ENCODE assay signal across 23 cellular contexts in the genomic region with DNA sequence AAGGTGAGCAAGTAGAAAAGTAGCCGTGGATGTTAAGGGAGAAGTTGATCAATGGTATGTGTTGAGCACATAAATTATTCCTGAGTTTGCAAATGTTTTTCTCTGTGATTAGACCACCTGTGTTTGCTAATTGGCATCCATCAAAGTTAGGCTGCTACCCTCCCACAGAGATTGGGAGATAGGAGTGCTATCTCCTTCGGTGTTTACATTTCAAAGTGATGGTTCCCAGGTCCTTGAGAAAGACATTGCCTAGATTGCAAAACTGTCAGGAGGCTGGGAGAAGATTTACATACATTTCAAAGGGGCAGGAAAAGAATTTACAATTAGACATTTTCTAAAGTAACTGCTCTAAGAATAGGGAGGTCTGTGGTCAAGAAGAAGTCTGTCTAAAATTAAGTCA. TPM values are rescaled to one million over a fixed set of nuclear protein-coding genes. Genes with fewer than 3 reads are reported as not detected.
DNase-seq lines count a peak whose midpoint lies in the region; ATAC-seq, FAIRE-seq and TF ChIP-seq lines count a peak whose summit lies in the region.
"Had no signal": no experiment of that assay in that cellular context is flagged by ENCODE, and none has a peak within 500 bp of the region (broad histone marks: within the 10 kb centered on the region; RNA-seq: fewer than 3 reads in every experiment).

No MANE protein-coding gene starts in this region.

- H3K36me3 ChIP-seq in liver (ENCODE audit: control insufficient read depth in 4 of 4, insufficient read depth in 3 of 4, low read depth in 1 of 4, low read length in 3 of 4) (no peaks in the 10 kb centered on the region), HepG2 (replicated peaks in 1 of 2; ENCODE audit: control insufficient read depth in 1 of 2, insufficient read depth in 2 of 2, low read length in 2 of 2) (no peaks in the 10 kb centered on the region)
- H3K36me3 ChIP-seq: MG63 had no signal

- CTCF ChIA-PET in HepG2 (lab: Yijun Ruan, JAX; ENCODE audit: low intra/inter-chr PET ratio, low total read pairs): no interaction called here

- FAIRE-seq in HepG2 (lab: Jason Lieb, UNC): no peak
- FAIRE-seq: GM12878 had no signal

- H3K9me3 ChIP-seq in liver (ENCODE audit: control insufficient read depth in 4 of 4, low read length in 3 of 4) (no peaks in the 10 kb centered on the region), HepG2 (ENCODE audit: low read length) (0 out of 2 replicates have a peak, but pooled peaks cover 4% of the 10 kb centered on the region)
- H3K9me3 ChIP-seq: MG63 had no signal

- H3K4me3 ChIP-seq in liver (ENCODE audit: low read depth in 1 of 3, low read length in 3 of 3) (no peak overlapping the region), HepG2 (replicated peaks in 1 of 3; ENCODE audit: insufficient read depth in 1 of 3, low read depth in 2 of 3, low read length in 3 of 3) (no peak overlapping the region)
- H3K4me3 ChIP-seq: GM12878, MG63 had no signal

- H3K27me3 ChIP-seq in liver (ENCODE audit: control insufficient read depth in 4 of 4, insufficient read depth in 4 of 4, low read length in 3 of 4) (no peaks in the 10 kb centered on the region), HepG2 (ENCODE audit: control insufficient read depth in 1 of 2, insufficient read depth in 2 of 2, low read length in 2 of 2) (no peaks in the 10 kb centered on the region)
- H3K27me3 ChIP-seq: MG63 had no signal

- no peak overlapping the region for H3K4me2 ChIP-seq in HepG2 (ENCODE audit: low read depth, low read length)
- H3K4me2 ChIP-seq: KMS-11 had no signal

- in situ Hi-C loops in HepG2 (cut with HindIII; ENCODE audit: extremely low pct_ligation_motif_present, low pct_unique_long_range_greater_than_20kb): no loop called here

- no peak overlapping the region for H2AFZ ChIP-seq in HepG2 (ENCODE audit: low read length)

- POLR2A ChIA-PET in HepG2 (lab: Yijun Ruan, JAX): no interaction called here

- intact Hi-C loops in HepG2 (cut with micrococcal nuclease; ENCODE audit: unreplicated experiment): no loop called here

- TF ChIP-seq RAD21 in liver (IDR thresholded peaks at IDR 0.05) (no peak), HepG2 (CRISPR knock-in tag; IDR thresholded peaks at IDR 0.05) (no peak)

- no peak overlapping the region for H3K9ac ChIP-seq in liver (ENCODE audit: low read depth in 1 of 2, low read length in 2 of 2)
- no peak overlapping the region for H3K9ac ChIP-seq in HepG2 (ENCODE audit: insufficient read depth, low read depth, low read length)
- H3K9ac ChIP-seq: KMS-11 had no signal

- DNase-seq in HepG2 (ENCODE audit: low spot score) (no peak), amniotic epithelial cell (ENCODE audit: low read depth) (peak; percentile 66), iris pigment epithelial cell (ENCODE audit: low read depth) (peak; percentile 0), SW 1271 (lab: John Stamatoyannopoulos, UW) (no peak), NCI-H510A treated with DMSO at 0.1 percent for 48 hours (lab: John Stamatoyannopoulos, UW) (no peak)
- no peak for DNase-seq in activated naive CD4-positive, alpha-beta T cell (lab: John Stamatoyannopoulos, UW)
- DNase-seq: 8988T, COR-L47, DMS153, GOT3, MG63, NCI-H1092, NCI-H1436 treated with DMSO at 0.1 percent for 48 hours, NCI-H524, NCI-H82, SHP77 had no signal

- TF ChIP-seq CTCF in liver (IDR thresholded peaks at IDR 0.05; ENCODE audit: low read depth, low read length, missing input control) (no peak), HepG2 (CRISPR knock-in tag; IDR thresholded peaks at IDR 0.05) (no peak)

- H3K27ac ChIP-seq in liver (ENCODE audit: low read depth in 1 of 2, low read length in 2 of 2) (peak overlapping the region in 1 of 2 donors; percentile 28), HepG2 (ENCODE audit: extremely low read length, insufficient read depth, low read length) (no peak overlapping the region)
- H3K27ac ChIP-seq: KMS-11 had no signal

- BruUV-seq in HepG2 (replicated peaks; lab: Mats Ljungman, UMichigan): no TSS peak

- 17% methylated on average over 2 of the region's 2 CpGs for WGBS in liver
- 0% methylated on average over 2 of the region's 2 CpGs for WGBS in HepG2 (ENCODE audit: low lambda C conversion rate)

- TF ChIP-seq POLR2A in HepG2 (IDR thresholded peaks at IDR 0.05; ENCODE audit: insufficient read depth in 1 of 2, low read depth in 2 of 2, low read length in 2 of 2): no peak

- H3K79me2 ChIP-seq in HepG2 (ENCODE audit: insufficient read depth, low read length): no peaks in the 10 kb centered on the region

- H4K20me1 ChIP-seq in HepG2 (ENCODE audit: insufficient read depth, low read length): no peaks in the 10 kb centered on the region

- H3K4me1 ChIP-seq in liver (ENCODE audit: control insufficient read depth in 4 of 4, insufficient read depth in 4 of 4, low read length in 3 of 4): peaks cover 3 to 6% (median 3%) of the 10 kb centered on the region in 4 donors
- peaks cover 9% of the 10 kb centered on the region; the same call in 1 of the 2 replicates for H3K4me1 ChIP-seq in HepG2 (ENCODE audit: insufficient read depth, low read length)

- TF ChIP-seq EP300 in HepG2 (IDR thresholded peaks at IDR 0.05; ENCODE audit: low read depth in 2 of 2, low read length in 2 of 2) (no peak), HepG2 (CRISPR knock-in tag; IDR thresholded peaks at IDR 0.05; ENCODE audit: borderline replicate concordance) (no peak)

- ATAC-seq in HepG2 (no peak), GM18870 (IDR thresholded peaks at IDR 0.05; ENCODE audit: unreplicated experiment) (no peak)
- ATAC-seq: GM12878 had no signal

TF ChIP-seq in liver, 16 proteins besides CTCF, POLR2A, EP300 and RAD21:
- TF ChIP-seq HNF4G (IDR thresholded peaks at IDR 0.05): no peak
- TF ChIP-seq FOXA2 (IDR thresholded peaks at IDR 0.05): peak; percentile 13
- TF ChIP-seq YY1 (IDR thresholded peaks at IDR 0.05): no peak
- TF ChIP-seq, protein P1, sequence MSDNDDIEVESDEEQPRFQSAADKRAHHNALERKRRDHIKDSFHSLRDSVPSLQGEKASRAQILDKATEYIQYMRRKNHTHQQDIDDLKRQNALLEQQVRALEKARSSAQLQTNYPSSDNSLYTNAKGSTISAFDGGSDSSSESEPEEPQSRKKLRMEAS (IDR thresholded peaks at IDR 0.05): no peak
- TF ChIP-seq, protein P2, sequence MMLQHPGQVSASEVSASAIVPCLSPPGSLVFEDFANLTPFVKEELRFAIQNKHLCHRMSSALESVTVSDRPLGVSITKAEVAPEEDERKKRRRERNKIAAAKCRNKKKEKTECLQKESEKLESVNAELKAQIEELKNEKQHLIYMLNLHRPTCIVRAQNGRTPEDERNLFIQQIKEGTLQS (IDR thresholded peaks at IDR 0.05): no peak

TF ChIP-seq in HepG2, 621 proteins besides CTCF, POLR2A, EP300 and RAD21:
- TF ChIP-seq ZNF225 (CRISPR knock-in tag; IDR thresholded peaks at IDR 0.05) (no peak), SP140L (CRISPR knock-in tag; IDR thresholded peaks at IDR 0.05; ENCODE audit: borderline replicate concordance) (no peak), ZNF296 (CRISPR knock-in tag; conservative IDR thresholded peaks at IDR 0.05) (no peak), RAD51 (IDR thresholded peaks at IDR 0.05; ENCODE audit: borderline replicate concordance) (no peak), ZNF547 (CRISPR knock-in tag; IDR thresholded peaks at IDR 0.05) (no peak), NBN (conservative IDR thresholded peaks at IDR 0.05) (no peak)

RNA-seq across cellular contexts. Expression of a gene that starts 54.3 kb away (rescaled TPM):
- total RNA-seq in liver: under 1 TPM in 1 of 2 donors, not detected in 1; 0.09 TPM
- polyA plus RNA-seq in liver: under 1 TPM in 1 of 2 donors, not detected in 1; 0.06 TPM
- not detected in 2 replicates for total RNA-seq in HepG2 (2016; rRNA removed; fragmentation: Illumina TruSeq; extraction: Trizol)
- total RNA-seq in HepG2 (2016; cell fraction: cytosol; rRNA removed; fragmentation: Illumina TruSeq; extraction: Trizol; ENCODE audit: low read depth): not detected in 2 replicates
- total RNA-seq in HepG2 (2016; cell fraction: insoluble cytoplasmic fraction; rRNA removed; fragmentation: Illumina TruSeq; extraction: Trizol): not detected in 2 replicates
- total RNA-seq in HepG2 (2016; cell fraction: membrane; rRNA removed; fragmentation: Illumina TruSeq; extraction: Trizol): not detected in 2 replicates
- not detected in 2 replicates for total RNA-seq in HepG2 (2016; cell fraction: nucleus; rRNA removed; fragmentation: Illumina TruSeq; extraction: Trizol)
- not detected in 2 replicates for polyA plus RNA-seq in HepG2 (2011; rRNA removed)
- not detected in 2 replicates for polyA plus RNA-seq in HepG2 (2011; cell fraction: cytosol; rRNA removed)
- not detected in 2 replicates for polyA plus RNA-seq in HepG2 (2011; cell fraction: nucleus; rRNA removed)
- polyA plus RNA-seq in HepG2 (2012): not detected in 2 replicates
- polyA plus RNA-seq in HepG2 (2016; cell fraction: cytosol; fragmentation: Illumina TruSeq; extraction: Trizol; ENCODE audit: low read depth): not detected in 2 replicates
- not detected in 2 replicates for polyA plus RNA-seq in HepG2 (2016; cell fraction: insoluble cytoplasmic fraction; fragmentation: Illumina TruSeq; extraction: Trizol; ENCODE audit: low read depth)
- polyA plus RNA-seq in HepG2 (2016; cell fraction: membrane; fragmentation: Illumina TruSeq; extraction: Trizol; ENCODE audit: low read depth): not detected in 2 replicates
- not detected in 2 replicates for polyA plus RNA-seq in HepG2 (2016; cell fraction: nucleus; fragmentation: Illumina TruSeq; extraction: Trizol; ENCODE audit: insufficient read depth, low read depth)
- polyA minus RNA-seq in HepG2 (2011; rRNA and poly(A)+ RNA removed; ENCODE audit: low replicate concordance): not detected in 2 replicates
- polyA minus RNA-seq in HepG2 (2011; cell fraction: cytosol; rRNA and poly(A)+ RNA removed): not detected in 2 replicates
- polyA minus RNA-seq in HepG2 (2011; cell fraction: nucleus; rRNA and poly(A)+ RNA removed): not detected in 2 replicates
- total RNA-seq: RPMI7951 had no signal
- polyA plus RNA-seq: AG04450, CD14-positive monocyte had no signal

Comparison
In these comparisons a context has a peak if more than half of its experiments do, and no peak if none do; other contexts are left out.
1. DNase-seq: peak in amniotic epithelial cell (single experiment) and iris pigment epithelial cell (single experiment); none in HepG2 (single experiment), SW 1271 (0 of 2), activated naive CD4-positive, alpha-beta T cell (0 of 4) and NCI-H510A treated with DMSO at 0.1 percent for 48 hours (single experiment).